Comparison of ENCODE assay signal across 19 cellular contexts in the genomic region with DNA sequence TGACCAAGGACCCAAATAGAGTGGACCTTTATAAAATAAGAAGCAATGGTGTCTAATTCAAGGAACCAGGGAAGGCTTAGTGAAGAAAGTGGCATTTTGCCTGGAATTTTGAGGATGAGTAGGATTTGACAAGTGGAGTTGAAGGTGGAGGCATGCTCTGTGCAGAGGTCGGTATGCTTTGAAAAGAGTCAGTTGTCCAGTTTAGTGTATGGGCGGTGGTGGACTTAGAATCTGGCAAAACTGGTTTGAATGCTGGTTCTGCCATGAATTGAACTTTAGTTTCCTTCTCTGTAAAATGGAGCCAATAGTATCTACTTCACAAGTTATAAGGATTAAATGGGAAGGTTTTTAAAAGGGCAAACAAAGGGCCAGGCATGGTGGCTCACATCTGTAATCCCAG. TPM values are rescaled to one million over a fixed set of nuclear protein-coding genes. Genes with fewer than 3 reads are reported as not detected.
DNase-seq lines count a peak whose midpoint lies in the region; ATAC-seq and TF ChIP-seq lines count a peak whose summit lies in the region.
"Had no signal": no experiment of that assay in that cellular context is flagged by ENCODE, and none has a peak within 500 bp of the region (broad histone marks: within the 10 kb centered on the region; RNA-seq: fewer than 3 reads in every experiment).

No MANE protein-coding gene starts in this region.

- H3K4ac ChIP-seq in mesenchymal stem cell (ENCODE audit: low read depth in 1 of 2, low read length in 2 of 2): peak overlapping the region in 1 of 2 experiments; percentile 30

- H2AK5ac ChIP-seq in mesenchymal stem cell (ENCODE audit: low read length, severe bottlenecking): peak overlapping the region; percentile 60

- H3K9me3 Mint-ChIP-seq in HFFc6: peaks cover 6% of the 10 kb centered on the region
- H3K9me3 Mint-ChIP-seq: CD8-positive, alpha-beta memory T cell; H9; IgD-negative memory B cell had no signal

- H3K23ac ChIP-seq in mesenchymal stem cell (ENCODE audit: low read length in 2 of 2): no peak overlapping the region

- WGBS in mesenchymal stem cell: 92% methylated on average over 2 of the region's 2 CpGs
- 94 to 100% (median 97%) methylated on average over 2 of the region's 2 CpGs for WGBS in ovary, 3 donors
- 87 to 95% methylated on average over 2 of the region's 2 CpGs for WGBS in tibial nerve, 2 donors

- H3K18ac ChIP-seq in mesenchymal stem cell (ENCODE audit: low read depth in 1 of 2, low read length in 2 of 2): no peak overlapping the region

- no peak overlapping the region for H3K14ac ChIP-seq in mesenchymal stem cell (ENCODE audit: low read length in 2 of 2)

- no peaks in the 10 kb centered on the region for H3K27me3 ChIP-seq in mesenchymal stem cell (ENCODE audit: control insufficient read depth in 1 of 2, insufficient read depth in 1 of 2, low read length in 2 of 2)
- no peaks in the 10 kb centered on the region for H3K27me3 ChIP-seq in subcutaneous abdominal adipose tissue (ENCODE audit: control insufficient read depth in 5 of 5, insufficient read depth in 4 of 5, low read length in 5 of 5)
- H3K27me3 ChIP-seq in ovary: no peaks in the 10 kb centered on the region
- no peaks in the 10 kb centered on the region for H3K27me3 ChIP-seq in tibial nerve
- H3K27me3 ChIP-seq: BLaER1 treated with 17β-estradiol and CSF1 and Interleukin-3, amounts not matched to agents 10 nM and 100 nM had no signal

- no peak overlapping the region for H2BK12ac ChIP-seq in mesenchymal stem cell (ENCODE audit: low read length in 2 of 2)

- TF ChIP-seq EP300 in ovary (IDR thresholded peaks at IDR 0.05): no peak
- no peak for TF ChIP-seq EP300 in tibial nerve (IDR thresholded peaks at IDR 0.05)

- H3K4me1 Mint-ChIP-seq in HFFc6 (ENCODE audit: low read depth) (peaks cover 93% of the 10 kb centered on the region), T-helper 17 cell (peaks cover 46% of the 10 kb centered on the region)

- H3K27ac Mint-ChIP-seq in HFFc6: peak overlapping the region; percentile 79
- H3K27ac Mint-ChIP-seq in T-helper 17 cell: peak overlapping the region; percentile 93
- H3K27ac Mint-ChIP-seq: H9, IgD-negative memory B cell had no signal

- H2BK15ac ChIP-seq in mesenchymal stem cell (ENCODE audit: low read depth, poor library complexity, severe bottlenecking): no peak overlapping the region

- TF ChIP-seq CTCF in HFFc6 (IDR thresholded peaks at IDR 0.05): no peak
- no peak for TF ChIP-seq CTCF in ovary (IDR thresholded peaks at IDR 0.05)
- no peak for TF ChIP-seq CTCF in tibial nerve (IDR thresholded peaks at IDR 0.05)

- no peak overlapping the region for H2BK5ac ChIP-seq in mesenchymal stem cell (ENCODE audit: low read depth, low read length, poor library complexity, severe bottlenecking)

- no peak overlapping the region for H4K91ac ChIP-seq in mesenchymal stem cell (ENCODE audit: low read length)

- H3K79me1 ChIP-seq in mesenchymal stem cell (replicated peaks; ENCODE audit: low read length, poor library complexity, severe bottlenecking): no peaks in the 10 kb centered on the region

- no peak for DNase-seq in HFFc6
- DNase-seq in T-helper 17 cell: no peak
- DNase-seq in mesenchymal stem cell: no peak
- DNase-seq in ovary: no peak
- DNase-seq in tibial nerve (ENCODE audit: low spot score in 2 of 2): no peak
- DNase-seq: CD8-positive, alpha-beta memory T cell; DMS79 treated with DMSO at 0.1 percent for 48 hours; H9; Karpas-422; MM.1S; NCI-H1092; NCI-H1694; RPMI8226; SHP77 treated with DMSO at 0.1 percent for 48 hours had no signal

- H2BK120ac ChIP-seq in mesenchymal stem cell (ENCODE audit: low read depth, low read length): no peak overlapping the region

- no peak overlapping the region for H4K8ac ChIP-seq in mesenchymal stem cell (ENCODE audit: low read length)

- peaks cover 16% of the 10 kb centered on the region for H3K27me3 Mint-ChIP-seq in HFFc6 (ENCODE audit: insufficient read depth)
- H3K27me3 Mint-ChIP-seq in T-helper 17 cell: no peaks in the 10 kb centered on the region
- H3K27me3 Mint-ChIP-seq: CD8-positive, alpha-beta memory T cell; IgD-negative memory B cell had no signal

- H3K36me3 Mint-ChIP-seq in HFFc6 (ENCODE audit: low read depth) (peaks cover 80% of the 10 kb centered on the region), T-helper 17 cell (ENCODE audit: low read depth) (no peaks in the 10 kb centered on the region)

- no peak overlapping the region for H3K4me2 ChIP-seq in mesenchymal stem cell (ENCODE audit: low read length, poor library complexity, severe bottlenecking)

- H3K9ac ChIP-seq in mesenchymal stem cell (ENCODE audit: low read length) (no peak overlapping the region), subcutaneous abdominal adipose tissue (ENCODE audit: low read length in 5 of 5) (no peak overlapping the region)
- H3K9ac ChIP-seq: BLaER1 treated with 17β-estradiol and CSF1 and Interleukin-3, amounts not matched to agents 10 nM and 100 nM had no signal

- H3K27ac ChIP-seq in mesenchymal stem cell (ENCODE audit: low read length, poor library complexity, severe bottlenecking) (peak overlapping the region; percentile 86), subcutaneous abdominal adipose tissue (ENCODE audit: low read depth, low read length) (peak overlapping the region; percentile 18), ovary (no peak overlapping the region), tibial nerve (no peak overlapping the region)

- H3K9me3 ChIP-seq in T-helper 17 cell (ENCODE audit: control insufficient read depth, low read length, poor library complexity, severe bottlenecking) (no peaks in the 10 kb centered on the region), mesenchymal stem cell (ENCODE audit: control insufficient read depth, low read length) (no peaks in the 10 kb centered on the region), subcutaneous abdominal adipose tissue (ENCODE audit: control insufficient read depth in 5 of 5, low read length in 5 of 5) (no peaks in the 10 kb centered on the region), ovary (no peaks in the 10 kb centered on the region), tibial nerve (no peaks in the 10 kb centered on the region)

- no peak overlapping the region for H2AFZ ChIP-seq in mesenchymal stem cell (ENCODE audit: low read depth, low read length)

- intact Hi-C loops in ovary (cut with DNase I): no loop called here

- ATAC-seq in T-helper 17 cell (no peak), GM21723 (IDR thresholded peaks at IDR 0.05; ENCODE audit: unreplicated experiment) (no peak)
- ATAC-seq: SK-N-SH treated with all-trans-retinoic acid at 6 μM for 48 hours had no signal

- H3K4me3 Mint-ChIP-seq in HFFc6 (peak overlapping the region; percentile 68), T-helper 17 cell (no peak overlapping the region)
- H3K4me3 Mint-ChIP-seq: H9, IgD-negative memory B cell had no signal

- TF ChIP-seq POLR2A in ovary (IDR thresholded peaks at IDR 0.05) (no peak), tibial nerve (IDR thresholded peaks at IDR 0.05) (no peak)

- H3K36me3 ChIP-seq in mesenchymal stem cell (ENCODE audit: control insufficient read depth in 1 of 2, insufficient read depth in 2 of 2, low read depth in 1 of 2, low read length in 2 of 2): peaks cover 4 to 14% of the 10 kb centered on the region in 2 experiments
- peaks cover 0 to 7% (median 0%) of the 10 kb centered on the region in 5 donors for H3K36me3 ChIP-seq in subcutaneous abdominal adipose tissue (ENCODE audit: control insufficient read depth in 5 of 5, insufficient read depth in 5 of 5, low read length in 5 of 5)
- H3K36me3 ChIP-seq in ovary: no peaks in the 10 kb centered on the region
- H3K36me3 ChIP-seq in tibial nerve: no peaks in the 10 kb centered on the region

- H3K4me1 ChIP-seq in mesenchymal stem cell (ENCODE audit: control insufficient read depth, insufficient read depth, low read depth, low read length) (peaks cover 11% of the 10 kb centered on the region), subcutaneous abdominal adipose tissue (ENCODE audit: control insufficient read depth in 5 of 5, insufficient read depth in 5 of 5, low read length in 5 of 5) (peaks cover 4 to 72% (median 69%) of the 10 kb centered on the region in 5 donors), ovary (ENCODE audit: insufficient read depth) (peaks cover 9% of the 10 kb centered on the region), tibial nerve (peaks cover 0 to 60% (median 17%) of the 10 kb centered on the region in 4 donors)

- H3K4me3 ChIP-seq in mesenchymal stem cell (ENCODE audit: insufficient read depth in 1 of 2, low read depth in 1 of 2, low read length in 2 of 2) (no peak overlapping the region), subcutaneous abdominal adipose tissue (ENCODE audit: low read depth in 1 of 5, low read length in 5 of 5) (no peak overlapping the region), ovary (no peak overlapping the region), tibial nerve (no peak overlapping the region)
- H3K4me3 ChIP-seq: BLaER1 treated with 17β-estradiol and CSF1 and Interleukin-3, amounts not matched to agents 10 nM and 100 nM had no signal

RNA-seq across cellular contexts. Expression of a gene that starts 29.7 kb away (rescaled TPM):
- 100 to 1,000 TPM; 563 to 907 (median 620) TPM for total RNA-seq in HFFc6 (2021; fragmentation: NEBNext Ultra II Directional; extraction: Animal tissue kit (Norgen Biotek cat#: 25700))
- total RNA-seq in T-helper 17 cell (10 to 100 TPM; 21.4 to 40.3 TPM), ovary (10 to 100 TPM; 29.9 to 86.0 (median 54.1) TPM), tibial nerve (100 to 1,000 TPM; 111 to 205 (median 176) TPM)
- 510 TPM for polyA plus RNA-seq in mesenchymal stem cell (2013, experiment 1 of 2)
- 468 TPM for polyA plus RNA-seq in mesenchymal stem cell (2013, experiment 2 of 2)
- 10 to 100 TPM; 24.3 to 43.6 TPM for polyA plus RNA-seq in ovary

Comparison
In these comparisons a context has a peak if more than half of its experiments do, and no peak if none do; other contexts are left out.
1. H3K27ac ChIP-seq: peak in mesenchymal stem cell (single experiment) and subcutaneous abdominal adipose tissue (single experiment); none in ovary (0 of 2) and tibial nerve (0 of 4).